ENCODE assay signal across 1 cellular context in the genomic region with DNA sequence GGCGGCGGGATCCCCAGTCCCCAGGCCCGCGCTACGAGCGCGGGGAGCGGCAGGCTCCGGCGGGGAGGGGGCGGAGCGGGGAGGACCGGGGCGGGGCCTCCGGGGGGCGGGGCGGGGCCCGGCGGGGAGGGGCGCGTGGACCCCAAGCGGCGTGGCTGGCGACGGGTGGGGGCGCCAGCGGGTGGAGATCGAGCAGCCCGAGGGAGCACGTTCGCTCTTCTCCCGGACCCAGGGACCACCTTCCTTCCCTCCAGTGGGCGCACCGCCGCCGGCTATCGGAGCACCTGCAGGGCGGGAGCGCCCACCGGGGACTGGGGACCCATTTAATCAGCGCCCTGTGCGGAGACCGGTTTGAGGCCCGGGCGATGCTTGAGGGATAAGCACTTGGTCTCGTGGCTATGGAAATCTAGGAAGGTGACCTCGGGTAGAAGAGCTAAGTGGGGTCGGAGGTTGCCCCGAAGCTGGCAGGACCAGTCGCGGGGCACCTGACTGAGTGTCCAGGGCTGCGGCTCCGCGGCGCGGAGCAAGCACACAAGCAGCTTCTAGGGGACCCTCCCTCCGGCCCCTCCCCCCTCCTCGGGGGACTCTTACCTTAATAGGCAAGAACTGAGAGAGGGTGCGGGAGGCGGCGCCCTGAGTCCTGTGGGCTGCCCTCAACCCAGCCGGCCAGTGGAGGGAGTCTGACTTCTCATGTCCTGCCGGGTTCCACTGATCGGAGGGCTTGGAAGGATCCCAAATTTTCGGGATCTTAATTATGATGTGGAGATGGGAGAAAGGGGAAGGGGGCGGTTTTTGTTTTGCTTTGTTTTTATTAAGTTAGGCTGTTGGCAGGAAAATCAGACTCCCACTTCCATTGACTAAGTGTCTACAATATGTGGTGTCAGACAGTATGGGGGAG.
TF ChIP-seq lines count a peak whose summit lies in the region.

TSS of gene TSPAN2 (minus strand) at position 61 of the 898 bp plus-strand sequence. CDS start 71 bp downstream, outside the sequence.

TF ChIP-seq in HEK293, 187 proteins besides CTCF, POLR2A, EP300 and RAD21 (continued from another document and continues in another):
- TF ChIP-seq, protein P1, sequence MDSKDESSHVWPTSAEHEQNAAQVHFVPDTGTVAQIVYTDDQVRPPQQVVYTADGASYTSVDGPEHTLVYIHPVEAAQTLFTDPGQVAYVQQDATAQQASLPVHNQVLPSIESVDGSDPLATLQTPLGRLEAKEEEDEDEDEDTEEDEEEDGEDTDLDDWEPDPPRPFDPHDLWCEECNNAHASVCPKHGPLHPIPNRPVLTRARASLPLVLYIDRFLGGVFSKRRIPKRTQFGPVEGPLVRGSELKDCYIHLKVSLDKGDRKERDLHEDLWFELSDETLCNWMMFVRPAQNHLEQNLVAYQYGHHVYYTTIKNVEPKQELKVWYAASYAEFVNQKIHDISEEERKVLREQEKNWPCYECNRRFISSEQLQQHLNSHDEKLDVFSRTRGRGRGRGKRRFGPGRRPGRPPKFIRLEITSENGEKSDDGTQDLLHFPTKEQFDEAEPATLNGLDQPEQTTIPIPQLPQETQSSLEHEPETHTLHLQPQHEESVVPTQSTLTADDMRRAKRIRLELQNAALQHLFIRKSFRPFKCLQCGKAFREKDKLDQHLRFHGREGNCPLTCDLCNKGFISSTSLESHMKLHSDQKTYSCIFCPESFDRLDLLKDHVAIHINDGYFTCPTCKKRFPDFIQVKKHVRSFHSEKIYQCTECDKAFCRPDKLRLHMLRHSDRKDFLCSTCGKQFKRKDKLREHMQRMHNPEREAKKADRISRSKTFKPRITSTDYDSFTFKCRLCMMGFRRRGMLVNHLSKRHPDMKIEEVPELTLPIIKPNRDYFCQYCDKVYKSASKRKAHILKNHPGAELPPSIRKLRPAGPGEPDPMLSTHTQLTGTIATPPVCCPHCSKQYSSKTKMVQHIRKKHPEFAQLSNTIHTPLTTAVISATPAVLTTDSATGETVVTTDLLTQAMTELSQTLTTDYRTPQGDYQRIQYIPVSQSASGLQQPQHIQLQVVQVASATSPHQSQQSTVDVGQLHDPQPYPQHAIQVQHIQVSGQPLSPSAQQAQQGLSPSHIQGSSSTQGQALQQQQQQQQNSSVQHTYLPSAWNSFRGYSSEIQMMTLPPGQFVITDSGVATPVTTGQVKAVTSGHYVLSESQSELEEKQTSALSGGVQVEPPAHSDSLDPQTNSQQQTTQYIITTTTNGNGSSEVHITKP (tag by site-specific recombination; IDR thresholded peaks at IDR 0.05) = no peak
- TF ChIP-seq ZNF571 (tag by site-specific recombination; IDR thresholded peaks at IDR 0.05) = no peak
- no peak for TF ChIP-seq BCL11B (tag by site-specific recombination; IDR thresholded peaks at IDR 0.05; ENCODE audit: low read depth)
- no peak for TF ChIP-seq ZSCAN4 (tag by site-specific recombination; IDR thresholded peaks at IDR 0.05)
- TF ChIP-seq ZNF510 (tag by site-specific recombination; IDR thresholded peaks at IDR 0.05; ENCODE audit: insufficient replicate concordance) = no peak
- no peak for TF ChIP-seq ZNF792 (tag by site-specific recombination; IDR thresholded peaks at IDR 0.05)
- TF ChIP-seq ZFP69B (tag by site-specific recombination; IDR thresholded peaks at IDR 0.05) = peak; percentile 78; the same call in 1 of the 2 replicates
- TF ChIP-seq ZNF76 (tag by site-specific recombination; IDR thresholded peaks at IDR 0.05; ENCODE audit: borderline replicate concordance, low read depth) = no peak
- 0 out of 2 replicates have a peak, but pooled peaks have one; percentile 7 for TF ChIP-seq ZNF184 (tag by site-specific recombination; IDR thresholded peaks at IDR 0.05)
- no peak for TF ChIP-seq ZNF658 (tag by site-specific recombination; IDR thresholded peaks at IDR 0.05)
- TF ChIP-seq MEIS1 (CRISPR knock-in tag; IDR thresholded peaks at IDR 0.05; ENCODE audit: borderline replicate concordance) = no peak
- no peak for TF ChIP-seq ZNF747 (tag by site-specific recombination; IDR thresholded peaks at IDR 0.05)
- peak; percentile 73 for TF ChIP-seq ZNF398 (tag by site-specific recombination; IDR thresholded peaks at IDR 0.05)
- peak; percentile 71 for TF ChIP-seq ZBTB10 (tag by site-specific recombination; IDR thresholded peaks at IDR 0.05)
- TF ChIP-seq ZBTB7A (tag by site-specific recombination; IDR thresholded peaks at IDR 0.05; ENCODE audit: low read depth) = 0 out of 2 replicates have a peak, but pooled peaks have one; percentile 30
- no peak for TF ChIP-seq ZNF221 (tag by site-specific recombination; IDR thresholded peaks at IDR 0.05; ENCODE audit: borderline replicate concordance)
- no peak for TF ChIP-seq GFI1B (tag by site-specific recombination; IDR thresholded peaks at IDR 0.05)
- TF ChIP-seq ZNF830 (tag by site-specific recombination; IDR thresholded peaks at IDR 0.05; ENCODE audit: low read depth) = no peak
- peak; percentile 73 for TF ChIP-seq SP3 (tag by site-specific recombination; IDR thresholded peaks at IDR 0.05)
- TF ChIP-seq ZNF580 (tag by site-specific recombination; IDR thresholded peaks at IDR 0.05) = no peak
- TF ChIP-seq, protein P2, sequence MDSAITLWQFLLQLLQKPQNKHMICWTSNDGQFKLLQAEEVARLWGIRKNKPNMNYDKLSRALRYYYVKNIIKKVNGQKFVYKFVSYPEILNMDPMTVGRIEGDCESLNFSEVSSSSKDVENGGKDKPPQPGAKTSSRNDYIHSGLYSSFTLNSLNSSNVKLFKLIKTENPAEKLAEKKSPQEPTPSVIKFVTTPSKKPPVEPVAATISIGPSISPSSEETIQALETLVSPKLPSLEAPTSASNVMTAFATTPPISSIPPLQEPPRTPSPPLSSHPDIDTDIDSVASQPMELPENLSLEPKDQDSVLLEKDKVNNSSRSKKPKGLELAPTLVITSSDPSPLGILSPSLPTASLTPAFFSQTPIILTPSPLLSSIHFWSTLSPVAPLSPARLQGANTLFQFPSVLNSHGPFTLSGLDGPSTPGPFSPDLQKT (IDR thresholded peaks at IDR 0.05; ENCODE audit: borderline replicate concordance, low read depth, low read length) = no peak
- TF ChIP-seq SP2 (tag by site-specific recombination; IDR thresholded peaks at IDR 0.05) = peak; percentile 39; the same call in 1 of the 2 replicates
- 0 out of 2 replicates have a peak, but pooled peaks have one; percentile 59 for TF ChIP-seq KLF17 (tag by site-specific recombination; IDR thresholded peaks at IDR 0.05)
- no peak for TF ChIP-seq ZNF350 (tag by site-specific recombination; IDR thresholded peaks at IDR 0.05)
- TF ChIP-seq ZNF677 (tag by site-specific recombination; IDR thresholded peaks at IDR 0.05) = no peak
- TF ChIP-seq, protein P3, sequence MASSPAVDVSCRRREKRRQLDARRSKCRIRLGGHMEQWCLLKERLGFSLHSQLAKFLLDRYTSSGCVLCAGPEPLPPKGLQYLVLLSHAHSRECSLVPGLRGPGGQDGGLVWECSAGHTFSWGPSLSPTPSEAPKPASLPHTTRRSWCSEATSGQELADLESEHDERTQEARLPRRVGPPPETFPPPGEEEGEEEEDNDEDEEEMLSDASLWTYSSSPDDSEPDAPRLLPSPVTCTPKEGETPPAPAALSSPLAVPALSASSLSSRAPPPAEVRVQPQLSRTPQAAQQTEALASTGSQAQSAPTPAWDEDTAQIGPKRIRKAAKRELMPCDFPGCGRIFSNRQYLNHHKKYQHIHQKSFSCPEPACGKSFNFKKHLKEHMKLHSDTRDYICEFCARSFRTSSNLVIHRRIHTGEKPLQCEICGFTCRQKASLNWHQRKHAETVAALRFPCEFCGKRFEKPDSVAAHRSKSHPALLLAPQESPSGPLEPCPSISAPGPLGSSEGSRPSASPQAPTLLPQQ (tag by site-specific recombination; IDR thresholded peaks at IDR 0.05) = peak; percentile 92
- peak; percentile 95 for TF ChIP-seq MYNN (tag by site-specific recombination; IDR thresholded peaks at IDR 0.05; ENCODE audit: borderline replicate concordance)
- TF ChIP-seq ZNF174 (tag by site-specific recombination; IDR thresholded peaks at IDR 0.05) = no peak
- TF ChIP-seq ZNF624 (tag by site-specific recombination; IDR thresholded peaks at IDR 0.05) = no peak
- peak; percentile 65 for TF ChIP-seq SP7 (tag by site-specific recombination; IDR thresholded peaks at IDR 0.05)
- TF ChIP-seq ZNF777 (tag by site-specific recombination; IDR thresholded peaks at IDR 0.05; ENCODE audit: borderline replicate concordance) = 0 out of 2 replicates have a peak, but pooled peaks have one; percentile 34
- TF ChIP-seq, protein P4, sequence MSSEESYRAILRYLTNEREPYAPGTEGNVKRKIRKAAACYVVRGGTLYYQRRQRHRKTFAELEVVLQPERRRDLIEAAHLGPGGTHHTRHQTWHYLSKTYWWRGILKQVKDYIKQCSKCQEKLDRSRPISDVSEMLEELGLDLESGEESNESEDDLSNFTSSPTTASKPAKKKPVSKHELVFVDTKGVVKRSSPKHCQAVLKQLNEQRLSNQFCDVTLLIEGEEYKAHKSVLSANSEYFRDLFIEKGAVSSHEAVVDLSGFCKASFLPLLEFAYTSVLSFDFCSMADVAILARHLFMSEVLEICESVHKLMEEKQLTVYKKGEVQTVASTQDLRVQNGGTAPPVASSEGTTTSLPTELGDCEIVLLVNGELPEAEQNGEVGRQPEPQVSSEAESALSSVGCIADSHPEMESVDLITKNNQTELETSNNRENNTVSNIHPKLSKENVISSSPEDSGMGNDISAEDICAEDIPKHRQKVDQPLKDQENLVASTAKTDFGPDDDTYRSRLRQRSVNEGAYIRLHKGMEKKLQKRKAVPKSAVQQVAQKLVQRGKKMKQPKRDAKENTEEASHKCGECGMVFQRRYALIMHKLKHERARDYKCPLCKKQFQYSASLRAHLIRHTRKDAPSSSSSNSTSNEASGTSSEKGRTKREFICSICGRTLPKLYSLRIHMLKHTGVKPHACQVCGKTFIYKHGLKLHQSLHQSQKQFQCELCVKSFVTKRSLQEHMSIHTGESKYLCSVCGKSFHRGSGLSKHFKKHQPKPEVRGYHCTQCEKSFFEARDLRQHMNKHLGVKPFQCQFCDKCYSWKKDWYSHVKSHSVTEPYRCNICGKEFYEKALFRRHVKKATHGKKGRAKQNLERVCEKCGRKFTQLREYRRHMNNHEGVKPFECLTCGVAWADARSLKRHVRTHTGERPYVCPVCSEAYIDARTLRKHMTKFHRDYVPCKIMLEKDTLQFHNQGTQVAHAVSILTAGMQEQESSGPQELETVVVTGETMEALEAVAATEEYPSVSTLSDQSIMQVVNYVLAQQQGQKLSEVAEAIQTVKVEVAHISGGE (tag by site-specific recombination; conservative IDR thresholded peaks at IDR 0.05; ENCODE audit: low read depth) = peak; percentile 58
- TF ChIP-seq KLF8 (tag by site-specific recombination; IDR thresholded peaks at IDR 0.05) = no peak
- no peak; the same call in none of the 2 replicates for TF ChIP-seq KLF1 (tag by site-specific recombination; IDR thresholded peaks at IDR 0.05)
- no peak for TF ChIP-seq ZNF146 (tag by site-specific recombination; IDR thresholded peaks at IDR 0.05)
- TF ChIP-seq ZNF140 (tag by site-specific recombination; IDR thresholded peaks at IDR 0.05) = no peak
